8 cellular contexts compared by ENCODE assay signal in the genomic region with DNA sequence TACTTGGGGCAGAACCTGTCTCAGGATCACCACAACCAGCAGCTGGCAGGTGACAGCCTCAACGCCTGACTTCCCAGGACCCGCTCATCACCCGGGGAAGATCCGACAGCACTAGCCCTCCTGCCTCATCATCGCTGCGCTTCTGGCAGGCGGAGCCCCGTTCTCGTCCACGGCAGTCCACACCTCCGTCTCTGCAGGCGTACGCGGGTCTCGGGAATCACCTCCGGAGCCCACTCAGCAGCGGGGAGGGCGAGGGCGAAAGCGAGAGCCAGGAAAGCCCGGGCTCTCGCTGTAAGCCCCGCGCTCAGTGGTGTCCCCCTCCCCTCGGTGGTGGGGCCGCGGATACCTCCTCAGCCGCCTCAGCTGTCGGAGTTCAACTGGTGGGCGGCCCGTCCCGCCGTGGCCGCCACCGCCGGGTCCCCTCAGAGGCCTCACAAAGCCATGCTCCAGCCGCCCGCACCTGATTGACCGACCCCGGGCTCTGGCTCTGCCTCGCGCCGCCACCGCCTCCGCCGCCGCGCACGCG. TPM values are rescaled to one million over a fixed set of nuclear protein-coding genes. Genes with fewer than 3 reads are reported as not detected.
A peak's percentile ranks its signal among the peaks of the same experiment; 100 is the strongest.
DNase-seq lines count a peak whose midpoint lies in the region; ATAC-seq and TF ChIP-seq lines count a peak whose summit lies in the region.

No MANE protein-coding gene starts in this region.

- H3K4me1 ChIP-seq in thyroid gland = no peaks in the 10 kb centered on the region

- H3K36me3 ChIP-seq in thyroid gland = no peaks in the 10 kb centered on the region

- intact Hi-C loops in Right ventricle myocardium inferior (cut with DNase I) (no loop called here), cardiac septum (cut with DNase I) (no loop called here), thyroid gland (cut with DNase I) (no loop called here)

- no peaks in the 10 kb centered on the region for H3K9me3 Mint-ChIP-seq in mesothelial cell of epicardium

- H3K4me3 Mint-ChIP-seq in mesothelial cell of epicardium = peak overlapping the region; percentile 68

- no peaks in the 10 kb centered on the region for H3K27me3 ChIP-seq in thyroid gland

- DNase-seq in Right ventricle myocardium inferior (ENCODE audit: missing footprints) (peak; percentile 64), cardiac septum (ENCODE audit: low spot score) (no peak), cerebellum (ENCODE audit: low spot score) (peak; percentile 37), mesothelial cell of epicardium (ENCODE audit: low spot score in 2 of 2, unreplicated experiment in 2 of 2) (no peak), thyroid gland (peak; percentile 0 to 51), NCI-H1436 treated with DMSO at 0.1 percent for 48 hours (lab: John Stamatoyannopoulos, UW) (no peak)

- TF ChIP-seq CTCF in mesothelial cell of epicardium (IDR thresholded peaks at IDR 0.05; ENCODE audit: unreplicated experiment) (no peak), thyroid gland (IDR thresholded peaks at IDR 0.05) (no peak)

- no peak overlapping the region for H3K27ac ChIP-seq in thyroid gland

- ATAC-seq in Right ventricle myocardium inferior (no peak), HG03060 (IDR thresholded peaks at IDR 0.05; ENCODE audit: low read depth, unreplicated experiment) (peak; percentile 3), SK-N-SH treated with all-trans-retinoic acid at 6 μM for 48 hours (peak; percentile 38; the same call in 2 of the 3 replicates)

- H3K27me3 Mint-ChIP-seq in mesothelial cell of epicardium (ENCODE audit: low read depth) = peaks cover 48% of the 10 kb centered on the region

- no peaks in the 10 kb centered on the region for H3K9me3 ChIP-seq in thyroid gland

- WGBS in thyroid gland, 2 donors = 0% methylated on average over 3 of the region's 50 CpGs; no CpG with 5 or more reads in 1 of the 2 donors

- H3K4me3 ChIP-seq in thyroid gland (replicated peaks in 1 of 3) = peak overlapping the region in 1 of 3 donors; percentile 23

- H3K27ac Mint-ChIP-seq in mesothelial cell of epicardium = no peak overlapping the region

- no peak for TF ChIP-seq POLR2A in thyroid gland (IDR thresholded peaks at IDR 0.05)

- H3K36me3 Mint-ChIP-seq in mesothelial cell of epicardium = no peaks in the 10 kb centered on the region

- H3K4me1 Mint-ChIP-seq in mesothelial cell of epicardium = peaks cover 11% of the 10 kb centered on the region

TF ChIP-seq in SK-N-SH treated with all-trans-retinoic acid at 6 μM for 48 hours, 23 proteins besides CTCF, POLR2A, EP300 and RAD21:
- TF ChIP-seq GLIS3 (CRISPR knock-in tag; IDR thresholded peaks at IDR 0.05) (no peak), ESRRG (CRISPR knock-in tag; IDR thresholded peaks at IDR 0.05) (no peak), ZC3H10 (CRISPR knock-in tag; IDR thresholded peaks at IDR 0.05) (no peak), ZFP3 (CRISPR knock-in tag; IDR thresholded peaks at IDR 0.05) (no peak), BACH2 (CRISPR knock-in tag; IDR thresholded peaks at IDR 0.05; ENCODE audit: borderline replicate concordance) (no peak), TCF4 (CRISPR knock-in tag; IDR thresholded peaks at IDR 0.05; ENCODE audit: borderline replicate concordance) (no peak)
- TF ChIP-seq, protein P1, sequence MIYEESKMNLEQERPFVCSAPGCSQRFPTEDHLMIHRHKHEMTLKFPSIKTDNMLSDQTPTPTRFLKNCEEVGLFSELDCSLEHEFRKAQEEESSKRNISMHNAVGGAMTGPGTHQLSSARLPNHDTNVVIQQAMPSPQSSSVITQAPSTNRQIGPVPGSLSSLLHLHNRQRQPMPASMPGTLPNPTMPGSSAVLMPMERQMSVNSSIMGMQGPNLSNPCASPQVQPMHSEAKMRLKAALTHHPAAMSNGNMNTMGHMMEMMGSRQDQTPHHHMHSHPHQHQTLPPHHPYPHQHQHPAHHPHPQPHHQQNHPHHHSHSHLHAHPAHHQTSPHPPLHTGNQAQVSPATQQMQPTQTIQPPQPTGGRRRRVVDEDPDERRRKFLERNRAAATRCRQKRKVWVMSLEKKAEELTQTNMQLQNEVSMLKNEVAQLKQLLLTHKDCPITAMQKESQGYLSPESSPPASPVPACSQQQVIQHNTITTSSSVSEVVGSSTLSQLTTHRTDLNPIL (CRISPR knock-in tag; IDR thresholded peaks at IDR 0.05; ENCODE audit: low read depth) = no peak
- TF ChIP-seq, protein P2, sequence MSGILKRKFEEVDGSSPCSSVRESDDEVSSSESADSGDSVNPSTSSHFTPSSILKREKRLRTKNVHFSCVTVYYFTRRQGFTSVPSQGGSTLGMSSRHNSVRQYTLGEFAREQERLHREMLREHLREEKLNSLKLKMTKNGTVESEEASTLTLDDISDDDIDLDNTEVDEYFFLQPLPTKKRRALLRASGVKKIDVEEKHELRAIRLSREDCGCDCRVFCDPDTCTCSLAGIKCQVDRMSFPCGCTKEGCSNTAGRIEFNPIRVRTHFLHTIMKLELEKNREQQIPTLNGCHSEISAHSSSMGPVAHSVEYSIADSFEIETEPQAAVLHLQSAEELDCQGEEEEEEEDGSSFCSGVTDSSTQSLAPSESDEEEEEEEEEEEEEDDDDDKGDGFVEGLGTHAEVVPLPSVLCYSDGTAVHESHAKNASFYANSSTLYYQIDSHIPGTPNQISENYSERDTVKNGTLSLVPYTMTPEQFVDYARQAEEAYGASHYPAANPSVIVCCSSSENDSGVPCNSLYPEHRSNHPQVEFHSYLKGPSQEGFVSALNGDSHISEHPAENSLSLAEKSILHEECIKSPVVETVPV (CRISPR knock-in tag; IDR thresholded peaks at IDR 0.05) = no peak

RNA-seq across cellular contexts. Expression of a gene that starts 0.5 kb away (rescaled TPM):
- 0.95 TPM for total RNA-seq in Right ventricle myocardium inferior
- 1.00 TPM for total RNA-seq in cardiac septum
- 168 TPM for total RNA-seq in cerebellum
- total RNA-seq in mesothelial cell of epicardium = 9.1 to 11.2 TPM (median 10.8 TPM) in 3 replicates
- 10 to 100 TPM in 1 of 4 donors, 1 to 10 TPM in 3; 4.2 to 10.9 (median 7.3) TPM for total RNA-seq in thyroid gland

Comparison
In these comparisons a context has a peak if more than half of its experiments do, and no peak if none do; other contexts are left out.
1. DNase-seq: peak in Right ventricle myocardium inferior (single experiment), cerebellum (single experiment) and thyroid gland (2 of 2); none in cardiac septum (single experiment), mesothelial cell of epicardium (0 of 2) and NCI-H1436 treated with DMSO at 0.1 percent for 48 hours (single experiment).
2. RNA of a gene that starts 0.5 kb away (total RNA-seq): 168 TPM in cerebellum (single experiment); 9.1 to 11.2 TPM in mesothelial cell of epicardium, 4.2 to 10.9 TPM in thyroid gland, 1.00 TPM in cardiac septum (single experiment) and 0.95 TPM in Right ventricle myocardium inferior (single experiment); every median in the first group is over 10 times any median in the second.